In the genomic region with DNA sequence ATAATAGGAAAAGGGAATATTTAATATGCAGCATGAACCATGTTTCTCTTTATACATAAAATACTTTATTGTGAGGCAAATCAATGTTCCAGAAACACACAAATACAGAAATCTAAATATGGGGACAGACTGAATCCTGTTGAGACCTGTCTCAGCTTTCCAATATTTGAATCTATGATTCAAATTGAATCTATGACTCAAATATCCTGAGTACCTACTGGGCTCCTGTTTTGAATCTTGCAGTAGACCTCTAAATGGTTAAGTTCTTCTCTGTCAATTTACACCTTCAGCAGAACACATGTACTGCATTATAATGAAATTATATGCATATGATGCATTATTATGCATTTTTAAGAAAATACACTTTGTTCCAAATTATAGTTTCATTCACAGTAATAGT, we compare ENCODE assay signal across 1 cellular context.
TF ChIP-seq lines count a peak whose summit lies in the region.

No MANE protein-coding gene starts in this region.

TF ChIP-seq in GM12878, 131 proteins besides CTCF, POLR2A, EP300 and RAD21 (continued from another document):
- TF ChIP-seq, protein P1, sequence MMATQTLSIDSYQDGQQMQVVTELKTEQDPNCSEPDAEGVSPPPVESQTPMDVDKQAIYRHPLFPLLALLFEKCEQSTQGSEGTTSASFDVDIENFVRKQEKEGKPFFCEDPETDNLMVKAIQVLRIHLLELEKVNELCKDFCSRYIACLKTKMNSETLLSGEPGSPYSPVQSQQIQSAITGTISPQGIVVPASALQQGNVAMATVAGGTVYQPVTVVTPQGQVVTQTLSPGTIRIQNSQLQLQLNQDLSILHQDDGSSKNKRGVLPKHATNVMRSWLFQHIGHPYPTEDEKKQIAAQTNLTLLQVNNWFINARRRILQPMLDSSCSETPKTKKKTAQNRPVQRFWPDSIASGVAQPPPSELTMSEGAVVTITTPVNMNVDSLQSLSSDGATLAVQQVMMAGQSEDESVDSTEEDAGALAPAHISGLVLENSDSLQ (IDR thresholded peaks at IDR 0.05): no peak
- TF ChIP-seq, protein P2, sequence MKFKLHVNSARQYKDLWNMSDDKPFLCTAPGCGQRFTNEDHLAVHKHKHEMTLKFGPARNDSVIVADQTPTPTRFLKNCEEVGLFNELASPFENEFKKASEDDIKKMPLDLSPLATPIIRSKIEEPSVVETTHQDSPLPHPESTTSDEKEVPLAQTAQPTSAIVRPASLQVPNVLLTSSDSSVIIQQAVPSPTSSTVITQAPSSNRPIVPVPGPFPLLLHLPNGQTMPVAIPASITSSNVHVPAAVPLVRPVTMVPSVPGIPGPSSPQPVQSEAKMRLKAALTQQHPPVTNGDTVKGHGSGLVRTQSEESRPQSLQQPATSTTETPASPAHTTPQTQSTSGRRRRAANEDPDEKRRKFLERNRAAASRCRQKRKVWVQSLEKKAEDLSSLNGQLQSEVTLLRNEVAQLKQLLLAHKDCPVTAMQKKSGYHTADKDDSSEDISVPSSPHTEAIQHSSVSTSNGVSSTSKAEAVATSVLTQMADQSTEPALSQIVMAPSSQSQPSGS (IDR thresholded peaks at IDR 0.05; ENCODE audit: low read length): no peak
- no peak for TF ChIP-seq SKIL (IDR thresholded peaks at IDR 0.05; ENCODE audit: low read depth, poor library complexity, severe bottlenecking)
- no peak for TF ChIP-seq CEBPB (IDR thresholded peaks at IDR 0.05; ENCODE audit: borderline replicate concordance in 1 of 2, low read depth in 2 of 2, low read length in 2 of 2)
- no peak for TF ChIP-seq SMAD5 (IDR thresholded peaks at IDR 0.05; ENCODE audit: low read depth)
- no peak for TF ChIP-seq CBFB (IDR thresholded peaks at IDR 0.05; ENCODE audit: low read depth)
- TF ChIP-seq SIX5 (IDR thresholded peaks at IDR 0.05; ENCODE audit: low read depth, low read length, severe bottlenecking): no peak
- peak; percentile 25; the same call in 1 of the 2 replicates for TF ChIP-seq RUNX3 (IDR thresholded peaks at IDR 0.05; ENCODE audit: low read length)
- no peak for TF ChIP-seq ZNF24 (IDR thresholded peaks at IDR 0.05)
- peak; percentile 31; the same call in 1 of the 2 replicates for TF ChIP-seq FOXM1 (IDR thresholded peaks at IDR 0.05; ENCODE audit: low read depth, low read length)
- no peak for TF ChIP-seq TAF1 (IDR thresholded peaks at IDR 0.05; ENCODE audit: borderline replicate concordance, low read depth, low read length)
- no peak for TF ChIP-seq CREM (IDR thresholded peaks at IDR 0.05; ENCODE audit: low read depth)
- no peak for TF ChIP-seq YY1 (IDR thresholded peaks at IDR 0.05; ENCODE audit: low read depth, low read length)
- TF ChIP-seq HDAC6 (IDR thresholded peaks at IDR 0.05; ENCODE audit: unreplicated experiment): no peak
- TF ChIP-seq HCFC1 (IDR thresholded peaks at IDR 0.05; ENCODE audit: low read length): no peak
- no peak for TF ChIP-seq TCF3 (IDR thresholded peaks at IDR 0.05; ENCODE audit: borderline replicate concordance, insufficient read depth, low read depth, low read length)
- no peak for TF ChIP-seq REST (IDR thresholded peaks at IDR 0.05; ENCODE audit: low read depth, low read length)
- no peak for TF ChIP-seq NBN (IDR thresholded peaks at IDR 0.05)
- TF ChIP-seq, protein P3, sequence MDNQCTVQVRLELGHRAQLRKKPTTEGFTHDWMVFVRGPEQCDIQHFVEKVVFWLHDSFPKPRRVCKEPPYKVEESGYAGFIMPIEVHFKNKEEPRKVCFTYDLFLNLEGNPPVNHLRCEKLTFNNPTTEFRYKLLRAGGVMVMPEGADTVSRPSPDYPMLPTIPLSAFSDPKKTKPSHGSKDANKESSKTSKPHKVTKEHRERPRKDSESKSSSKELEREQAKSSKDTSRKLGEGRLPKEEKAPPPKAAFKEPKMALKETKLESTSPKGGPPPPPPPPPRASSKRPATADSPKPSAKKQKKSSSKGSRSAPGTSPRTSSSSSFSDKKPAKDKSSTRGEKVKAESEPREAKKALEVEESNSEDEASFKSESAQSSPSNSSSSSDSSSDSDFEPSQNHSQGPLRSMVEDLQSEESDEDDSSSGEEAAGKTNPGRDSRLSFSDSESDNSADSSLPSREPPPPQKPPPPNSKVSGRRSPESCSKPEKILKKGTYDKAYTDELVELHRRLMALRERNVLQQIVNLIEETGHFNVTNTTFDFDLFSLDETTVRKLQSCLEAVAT (IDR thresholded peaks at IDR 0.05): no peak
- no peak for TF ChIP-seq BHLHE40 (IDR thresholded peaks at IDR 0.05; ENCODE audit: borderline replicate concordance in 1 of 2, low read depth in 2 of 2, low read length in 1 of 2)
- peak; percentile 86 for TF ChIP-seq JUNB (IDR thresholded peaks at IDR 0.05)
- TF ChIP-seq, protein P4, sequence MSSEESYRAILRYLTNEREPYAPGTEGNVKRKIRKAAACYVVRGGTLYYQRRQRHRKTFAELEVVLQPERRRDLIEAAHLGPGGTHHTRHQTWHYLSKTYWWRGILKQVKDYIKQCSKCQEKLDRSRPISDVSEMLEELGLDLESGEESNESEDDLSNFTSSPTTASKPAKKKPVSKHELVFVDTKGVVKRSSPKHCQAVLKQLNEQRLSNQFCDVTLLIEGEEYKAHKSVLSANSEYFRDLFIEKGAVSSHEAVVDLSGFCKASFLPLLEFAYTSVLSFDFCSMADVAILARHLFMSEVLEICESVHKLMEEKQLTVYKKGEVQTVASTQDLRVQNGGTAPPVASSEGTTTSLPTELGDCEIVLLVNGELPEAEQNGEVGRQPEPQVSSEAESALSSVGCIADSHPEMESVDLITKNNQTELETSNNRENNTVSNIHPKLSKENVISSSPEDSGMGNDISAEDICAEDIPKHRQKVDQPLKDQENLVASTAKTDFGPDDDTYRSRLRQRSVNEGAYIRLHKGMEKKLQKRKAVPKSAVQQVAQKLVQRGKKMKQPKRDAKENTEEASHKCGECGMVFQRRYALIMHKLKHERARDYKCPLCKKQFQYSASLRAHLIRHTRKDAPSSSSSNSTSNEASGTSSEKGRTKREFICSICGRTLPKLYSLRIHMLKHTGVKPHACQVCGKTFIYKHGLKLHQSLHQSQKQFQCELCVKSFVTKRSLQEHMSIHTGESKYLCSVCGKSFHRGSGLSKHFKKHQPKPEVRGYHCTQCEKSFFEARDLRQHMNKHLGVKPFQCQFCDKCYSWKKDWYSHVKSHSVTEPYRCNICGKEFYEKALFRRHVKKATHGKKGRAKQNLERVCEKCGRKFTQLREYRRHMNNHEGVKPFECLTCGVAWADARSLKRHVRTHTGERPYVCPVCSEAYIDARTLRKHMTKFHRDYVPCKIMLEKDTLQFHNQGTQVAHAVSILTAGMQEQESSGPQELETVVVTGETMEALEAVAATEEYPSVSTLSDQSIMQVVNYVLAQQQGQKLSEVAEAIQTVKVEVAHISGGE (CRISPR knock-in tag; IDR thresholded peaks at IDR 0.05): no peak
